ENCODE assay signal across 24 cellular contexts in the genomic region with DNA sequence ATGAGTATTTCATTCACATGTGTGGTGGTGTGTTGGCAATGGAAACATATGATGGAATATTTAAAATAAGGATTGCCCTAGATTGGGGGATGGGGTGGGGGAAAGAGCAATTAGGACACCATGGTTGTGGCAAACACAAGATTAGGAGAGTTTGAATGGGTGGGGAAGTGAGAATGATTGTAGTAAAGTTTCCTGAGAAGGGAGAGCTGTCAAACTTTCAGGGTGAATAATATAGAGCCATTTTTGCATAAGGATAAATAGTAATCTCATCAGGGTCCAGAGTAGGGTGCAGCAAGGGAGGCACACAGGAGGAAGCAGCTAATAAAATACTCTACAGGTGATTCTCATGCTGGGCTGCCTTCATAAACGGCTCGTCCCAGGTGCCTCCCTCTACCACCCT.
DNase-seq lines count a peak whose midpoint lies in the region; ATAC-seq, FAIRE-seq and TF ChIP-seq lines count a peak whose summit lies in the region.
"Had no signal": no experiment of that assay in that cellular context is flagged by ENCODE, and none has a peak within 500 bp of the region (broad histone marks: within the 10 kb centered on the region; RNA-seq: fewer than 3 reads in every experiment).

No MANE protein-coding gene starts in this region.

- H3K36me3 ChIP-seq in GM12878 (ENCODE audit: control insufficient read depth in 2 of 2, insufficient read depth in 2 of 2, low read length in 1 of 2) (no peaks in the 10 kb centered on the region), vagina (no peaks in the 10 kb centered on the region)

- CTCF ChIA-PET in GM12878 (lab: Yijun Ruan, JAX): no interaction called here
- CTCF ChIA-PET in activated CD4-positive, alpha-beta memory T cell treated with anti-CD3 and anti-CD28 coated beads, Interleukin-2, amount 10 ng/mL, durations not matched to agents 7 days and 5 days (lab: Charles Lee): no interaction called here

- H3K36me3 Mint-ChIP-seq in activated CD4-positive, alpha-beta memory T cell treated with anti-CD3 and anti-CD28 coated beads, Interleukin-2, amount 10 ng/mL, durations not matched to agents 7 days and 5 days (ENCODE audit: low read depth): no peaks in the 10 kb centered on the region
- H3K36me3 Mint-ChIP-seq: CD14-positive monocyte, T-cell had no signal

- SMC1A ChIA-PET in GM12878 (lab: Charles Lee; ENCODE audit: uncharacterized antibody, unreplicated experiment): interaction anchor here (0.8 to 1.2 kb wide), 2 partner anchors 22 to 46 kb away, joined by 3 read pairs; no protein-coding TSS in a partner anchor

- TF ChIP-seq POLR2A in GM12891 (IDR thresholded peaks at IDR 0.05; ENCODE audit: low read depth, low read length) (no peak), GM12878 (IDR thresholded peaks at IDR 0.05; ENCODE audit: low read depth, low read length) (no peak), vagina (IDR thresholded peaks at IDR 0.05) (no peak)

- POLR2A ChIA-PET in GM12878 (lab: Charles Lee): interaction anchor here (0.6 kb wide), 1 partner anchor 250 kb away, joined by 5 read pairs; no protein-coding TSS in a partner anchor
- POLR2A ChIA-PET in activated CD4-positive, alpha-beta memory T cell treated with anti-CD3 and anti-CD28 coated beads, Interleukin-2, amount 10 ng/mL, durations not matched to agents 7 days and 5 days (lab: Charles Lee): no interaction called here

- DNase-seq in GM12891 (ENCODE audit: insufficient read length, low spot score): no peak
- no peak for DNase-seq in GM12878 (ENCODE audit: low read depth, low spot score)
- DNase-seq in NCI-H1092 treated with DMSO at 0.1 percent for 48 hours (lab: John Stamatoyannopoulos, UW): no peak
- no peak for DNase-seq in ACHN
- DNase-seq in vagina (ENCODE audit: extremely low spot score in 2 of 2): no peak
- DNase-seq in activated CD4-positive, alpha-beta memory T cell treated with anti-CD3 and anti-CD28 coated beads, Interleukin-2, amount 10 ng/mL, durations not matched to agents 7 days and 5 days: no peak
- DNase-seq: DMS 273 treated with DMSO at 0.1 percent for 48 hours, KBM-7, NCI-H1417 treated with DMSO at 0.1 percent for 48 hours, NCI-H187 treated with DMSO at 0.1 percent for 48 hours, NCI-H345, NCI-H524 treated with DMSO at 0.1 percent for 48 hours, PC-3, RPMI8226, SIG-M5, T-cell had no signal

- no peak overlapping the region for H3K4me3 Mint-ChIP-seq in activated CD4-positive, alpha-beta memory T cell treated with anti-CD3 and anti-CD28 coated beads, Interleukin-2, amount 10 ng/mL, durations not matched to agents 7 days and 5 days
- H3K4me3 Mint-ChIP-seq: CD14-positive monocyte, T-cell had no signal

- H3K9me3 ChIP-seq in GM12878 (replicated peaks; ENCODE audit: control insufficient read depth, insufficient read depth, low read length) (no peaks in the 10 kb centered on the region), vagina (no peaks in the 10 kb centered on the region)

- TF ChIP-seq EP300 in GM12878 (IDR thresholded peaks at IDR 0.05; ENCODE audit: borderline replicate concordance in 1 of 2, control insufficient read depth in 1 of 2, low read depth in 2 of 2, low read length in 2 of 2): no peak

- intact Hi-C loops in GM12878 (cut with micrococcal nuclease; ENCODE audit: unreplicated experiment): loop anchor here (1.0 kb wide), 1 partner anchor 64 kb away; no protein-coding TSS in a partner anchor
- intact Hi-C loops in vagina (cut with DNase I): no loop called here

- WGBS in GM12878 (ENCODE audit: insufficient coverage, insufficient replicate concordance, low lambda C conversion rate, missing lambda C conversion rate): 0% methylated on average over 2 of the region's 2 CpGs

- ATAC-seq in GM21529 (IDR thresholded peaks at IDR 0.05; ENCODE audit: unreplicated experiment) (peak; percentile 34), HG03103 (IDR thresholded peaks at IDR 0.05; ENCODE audit: low read depth, unreplicated experiment) (peak; percentile 42), GM12878 (peak; percentile 63)
- ATAC-seq: HepG2, PC-3, SK-N-SH treated with all-trans-retinoic acid at 6 μM for 48 hours, T-cell had no signal

- no peaks in the 10 kb centered on the region for H3K9me3 Mint-ChIP-seq in activated CD4-positive, alpha-beta memory T cell treated with anti-CD3 and anti-CD28 coated beads, Interleukin-2, amount 10 ng/mL, durations not matched to agents 7 days and 5 days
- H3K9me3 Mint-ChIP-seq: CD14-positive monocyte, T-cell had no signal

- no peak for TF ChIP-seq CTCF in GM12878 (IDR thresholded peaks at IDR 0.05 in 2 of 3, conservative IDR thresholded peaks at IDR 0.05 in 1 of 3; ENCODE audit: control insufficient read depth in 2 of 3, extremely low read depth in 1 of 3, insufficient read depth in 1 of 3, low read depth in 3 of 3, low read length in 3 of 3)
- no peak for TF ChIP-seq CTCF in vagina (IDR thresholded peaks at IDR 0.05)

- no peaks in the 10 kb centered on the region for H3K4me1 Mint-ChIP-seq in activated CD4-positive, alpha-beta memory T cell treated with anti-CD3 and anti-CD28 coated beads, Interleukin-2, amount 10 ng/mL, durations not matched to agents 7 days and 5 days
- H3K4me1 Mint-ChIP-seq: T-cell had no signal

- in situ Hi-C loops in GM12878 (cut with MboI) (no loop called here), ACHN (cut with HindIII; ENCODE audit: low pct_ligation_motif_present, low pct_unique_long_range_greater_than_20kb, low sequenced_read_pairs) (no loop called here)

- TF ChIP-seq RAD21 in GM12878 (IDR thresholded peaks at IDR 0.05; ENCODE audit: insufficient read depth, low read depth, low read length): no peak

- H2AFZ ChIP-seq in GM12878 (ENCODE audit: control insufficient read depth, low read depth, low read length): no peak overlapping the region

- FAIRE-seq in GM12891 (lab: Jason Lieb, UNC): no peak
- no peak for FAIRE-seq in GM12878 (lab: Jason Lieb, UNC)
- FAIRE-seq: G401.6, GM18507, HepG2 had no signal

- BruUV-seq in GM12878 (replicated peaks; lab: Mats Ljungman, UMichigan): no TSS peak

- peaks cover 7% of the 10 kb centered on the region for H3K4me1 ChIP-seq in GM12878 (ENCODE audit: control insufficient read depth, insufficient read depth, low read length)
- peaks cover 5% of the 10 kb centered on the region for H3K4me1 ChIP-seq in vagina

- RAD21 ChIA-PET in GM12878 (lab: Charles Lee; ENCODE audit: unreplicated experiment): no interaction called here

- H3K4me3 ChIP-seq in GM12878 (no peak overlapping the region), vagina (no peak overlapping the region)

- no peak overlapping the region for H3K4me2 ChIP-seq in GM12878 (ENCODE audit: control insufficient read depth, insufficient read depth)

- H3K79me2 ChIP-seq in GM12878 (ENCODE audit: control insufficient read depth, insufficient read depth, low read length): no peaks in the 10 kb centered on the region

- no peak overlapping the region for H3K9ac ChIP-seq in GM12878 (ENCODE audit: control insufficient read depth, insufficient read depth, low read length)

- H3K27ac Mint-ChIP-seq in activated CD4-positive, alpha-beta memory T cell treated with anti-CD3 and anti-CD28 coated beads, Interleukin-2, amount 10 ng/mL, durations not matched to agents 7 days and 5 days: no peak overlapping the region
- H3K27ac Mint-ChIP-seq: T-cell had no signal

- H3K27me3 ChIP-seq in GM12878 (replicated peaks in 1 of 2; ENCODE audit: control insufficient read depth in 2 of 2, insufficient read depth in 2 of 2, low read length in 1 of 2) (no peaks in the 10 kb centered on the region), vagina (no peaks in the 10 kb centered on the region)

- no peaks in the 10 kb centered on the region for H4K20me1 ChIP-seq in GM12878 (ENCODE audit: control insufficient read depth, insufficient read depth)

- H3K27ac ChIP-seq in GM12878 (ENCODE audit: control insufficient read depth, insufficient read depth) (no peak overlapping the region), vagina (no peak overlapping the region)
- H3K27ac ChIP-seq: 22Rv1 had no signal

- no peaks in the 10 kb centered on the region for H3K27me3 Mint-ChIP-seq in activated CD4-positive, alpha-beta memory T cell treated with anti-CD3 and anti-CD28 coated beads, Interleukin-2, amount 10 ng/mL, durations not matched to agents 7 days and 5 days

TF ChIP-seq in GM12891, 5 proteins besides CTCF, POLR2A, EP300 and RAD21:
- TF ChIP-seq POU2F2 (IDR thresholded peaks at IDR 0.05; ENCODE audit: low read depth, low read length) (no peak), PAX5 (IDR thresholded peaks at IDR 0.05; ENCODE audit: insufficient read depth, low read length, severe bottlenecking) (no peak), SPI1 (IDR thresholded peaks at IDR 0.05; ENCODE audit: low read depth, low read length) (peak; percentile 78)

TF ChIP-seq in GM12878, 131 proteins besides CTCF, POLR2A, EP300 and RAD21:
- TF ChIP-seq HDAC6 (IDR thresholded peaks at IDR 0.05; ENCODE audit: unreplicated experiment) (no peak), SPI1 (IDR thresholded peaks at IDR 0.05; ENCODE audit: borderline replicate concordance, insufficient read depth, low read depth, low read length) (peak; percentile 54; the same call in 1 of the 2 replicates)
